ENCODE assay signal across 9 cellular contexts in the genomic region with DNA sequence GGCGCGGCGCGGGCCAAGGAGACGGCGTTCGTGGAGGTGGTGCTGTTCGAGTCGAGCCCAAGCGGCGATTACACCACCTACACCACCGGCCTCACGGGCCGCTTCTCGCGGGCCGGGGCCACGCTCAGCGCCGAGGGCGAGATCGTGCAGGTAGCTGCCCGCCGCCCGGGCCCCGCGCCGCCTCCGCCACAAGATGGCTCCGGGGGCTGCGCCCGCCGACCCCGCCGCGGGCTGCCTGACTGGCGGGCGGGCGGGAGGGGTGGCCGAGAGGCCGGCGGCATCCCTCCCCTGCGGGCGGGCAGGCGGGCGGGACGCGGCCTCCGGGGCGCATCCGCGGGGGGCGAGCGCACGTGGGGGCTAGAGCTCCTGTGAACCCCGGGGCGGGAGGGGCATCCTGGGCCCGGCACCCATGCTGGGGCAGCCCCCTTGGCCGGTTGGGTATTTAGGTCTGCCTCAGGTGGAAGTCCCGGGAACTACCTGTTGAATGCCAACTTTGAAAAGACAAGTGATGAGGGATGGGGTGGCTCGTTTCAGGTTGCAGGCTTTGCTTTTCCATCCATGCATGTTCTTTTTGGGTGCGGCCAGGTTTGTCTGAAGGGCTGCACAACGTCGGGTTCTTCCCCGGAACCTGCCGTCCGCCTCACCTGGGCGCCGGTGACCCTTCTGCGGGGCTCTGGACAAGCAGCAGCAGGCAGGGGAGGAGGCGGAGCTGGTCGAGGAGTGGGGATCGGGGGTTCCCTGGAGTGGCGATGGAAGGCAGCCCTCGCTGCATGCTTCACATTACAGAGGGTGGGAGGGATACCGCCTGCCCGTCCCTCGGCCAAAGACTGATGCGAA. TPM values are rescaled to one million over a fixed set of nuclear protein-coding genes. Genes with fewer than 3 reads are reported as not detected.
A peak's percentile ranks its signal among the peaks of the same experiment; 100 is the strongest.
DNase-seq lines count a peak whose midpoint lies in the region; ATAC-seq and TF ChIP-seq lines count a peak whose summit lies in the region.
"Had no signal": no experiment of that assay in that cellular context is flagged by ENCODE, and none has a peak within 500 bp of the region (broad histone marks: within the 10 kb centered on the region; RNA-seq: fewer than 3 reads in every experiment).

No MANE protein-coding gene starts in this region.

- H3K4me3 Mint-ChIP-seq in glutamatergic neuron (ENCODE audit: unreplicated experiment): peak overlapping the region; percentile 88

- intact Hi-C loops in OCI-LY7 (cut with micrococcal nuclease; ENCODE audit: unreplicated experiment) (loop anchor here (5.0 to 10.0 kb wide), 3 partner anchors 73 to 881 kb away; partner anchors contain the start of genes UQCR10 and ZMAT5), posterior vena cava (cut with DNase I) (loop anchor here in 1 of 2 donors (10.0 kb wide), 1 partner anchor 71 kb away; no protein-coding TSS in a partner anchor)

- peaks cover 21% of the 10 kb centered on the region for H3K4me1 Mint-ChIP-seq in glutamatergic neuron (ENCODE audit: low read depth, unreplicated experiment)

- H3K9me3 Mint-ChIP-seq in glutamatergic neuron (ENCODE audit: unreplicated experiment): peaks cover 2% of the 10 kb centered on the region

- ATAC-seq in HG03139 (IDR thresholded peaks at IDR 0.05; ENCODE audit: unreplicated experiment): no peak

- H3K9me2 ChIP-seq in OCI-LY7 (ENCODE audit: insufficient read depth, low read length): no peaks in the 10 kb centered on the region

- BruUV-seq in OCI-LY7 (replicated peaks; lab: Mats Ljungman, UMichigan): no TSS peak

- DNase-seq in NCI-H748 (lab: John Stamatoyannopoulos, UW; ENCODE audit: unreplicated experiment) (peak; percentile 60), NCI-H748 treated with DMSO at 0.1 percent for 48 hours (lab: John Stamatoyannopoulos, UW) (no peak), OCI-LY7 (ENCODE audit: low spot score) (peak; percentile 59), glutamatergic neuron (peak; percentile 49), posterior vena cava (ENCODE audit: low spot score) (peak; percentile 82), hippocampal formation (lab: John Stamatoyannopoulos, UW) (no peak)
- peak; percentile 74 for DNase-seq in activated effector memory CD4-positive, alpha-beta T cell treated with anti-CD3 and anti-CD28 coated beads, Interleukin-2, amount 50 U/mL, for 16 hours

- no peaks in the 10 kb centered on the region for H3K9me3 ChIP-seq in OCI-LY7 (ENCODE audit: low read length)

- CTCF ChIA-PET in OCI-LY7 (lab: Charles Lee; ENCODE audit: unreplicated experiment): no interaction called here

- peak overlapping the region; percentile 72 for H3K4me2 ChIP-seq in OCI-LY7 (ENCODE audit: low read length)

- peaks cover 2% of the 10 kb centered on the region for H3K27me3 Mint-ChIP-seq in glutamatergic neuron (ENCODE audit: unreplicated experiment)

- no peaks in the 10 kb centered on the region for H3K79me2 ChIP-seq in OCI-LY7 (ENCODE audit: insufficient read depth, low read depth, low read length)

- H2AFZ ChIP-seq in OCI-LY7 (ENCODE audit: low read length): no peak overlapping the region

- H3K27ac ChIP-seq in OCI-LY7 (ENCODE audit: low read depth, low read length, poor library complexity, severe bottlenecking): no peak overlapping the region
- H3K27ac ChIP-seq: epithelial cell of prostate had no signal

- no peaks in the 10 kb centered on the region for H3K36me3 Mint-ChIP-seq in glutamatergic neuron (ENCODE audit: unreplicated experiment)

- H4K20me1 ChIP-seq in OCI-LY7 (ENCODE audit: insufficient read depth, low read length): 0 out of 2 replicates have a peak, but pooled peaks cover 6% of the 10 kb centered on the region

- peaks cover 15% of the 10 kb centered on the region for H3K4me1 ChIP-seq in OCI-LY7 (ENCODE audit: insufficient read depth, low read length, poor library complexity, severe bottlenecking)

- H3K27ac Mint-ChIP-seq in glutamatergic neuron (ENCODE audit: unreplicated experiment): peak overlapping the region; percentile 64

- no peak for TF ChIP-seq CTCF in OCI-LY7 (conservative IDR thresholded peaks at IDR 0.05; ENCODE audit: low read length)
- TF ChIP-seq CTCF in glutamatergic neuron (IDR thresholded peaks at IDR 0.05; ENCODE audit: partially characterized antibody, unreplicated experiment): no peak

- POLR2A ChIA-PET in OCI-LY7 (lab: Charles Lee): no interaction called here

- H3K36me3 ChIP-seq in OCI-LY7 (ENCODE audit: insufficient read depth, low read length): no peaks in the 10 kb centered on the region

- peak overlapping the region; percentile 64 for H3K4me3 ChIP-seq in OCI-LY7 (ENCODE audit: low read depth, low read length, poor library complexity, severe bottlenecking)

RNA-seq across cellular contexts. Expression of gene ZNRF3, which starts 0.8 kb away (rescaled TPM):
- total RNA-seq in OCI-LY7 (2014; rRNA removed; shearing (Covaris generic)): 1.2 and 3.6 TPM in 2 replicates
- total RNA-seq in OCI-LY7 (2022) (3.1 and 3.9 TPM in 2 replicates), glutamatergic neuron (ENCODE audit: unreplicated experiment) (8.3 TPM), posterior vena cava (1 to 10 TPM; 7.5 to 8.5 TPM)

Comparison
In these comparisons a context has a peak if more than half of its experiments do, and no peak if none do; other contexts are left out.
1. DNase-seq: peak in NCI-H748 (single experiment), OCI-LY7 (single experiment), activated effector memory CD4-positive, alpha-beta T cell treated with anti-CD3 and anti-CD28 coated beads, Interleukin-2, amount 50 U/mL, for 16 hours (single experiment), glutamatergic neuron (single experiment) and posterior vena cava (single experiment); none in NCI-H748 treated with DMSO at 0.1 percent for 48 hours (single experiment) and hippocampal formation (0 of 2).